In the genomic region with DNA sequence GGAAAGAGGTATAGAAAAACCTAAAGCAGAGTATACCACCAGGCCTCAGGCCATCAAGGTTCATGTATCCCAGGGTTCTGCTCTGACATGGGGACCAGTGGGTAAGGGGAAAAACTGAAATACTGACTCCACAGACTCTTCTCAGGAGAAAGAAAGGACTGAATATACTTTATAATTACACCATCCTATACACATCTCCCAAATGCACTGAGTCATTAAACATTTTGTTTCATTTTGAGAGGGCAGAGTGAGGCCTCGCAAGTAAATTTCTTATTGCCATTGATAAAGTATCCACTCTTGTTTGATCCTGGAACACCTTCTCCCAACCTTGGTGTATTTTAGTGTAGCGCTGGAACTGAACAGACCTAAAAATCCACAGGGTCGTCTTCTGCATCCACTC, we compare ENCODE assay signal across 13 cellular contexts.
A peak's percentile ranks its signal among the peaks of the same experiment; 100 is the strongest.
DNase-seq lines count a peak whose midpoint lies in the region; ATAC-seq and TF ChIP-seq lines count a peak whose summit lies in the region.
"Had no signal": no experiment of that assay in that cellular context is flagged by ENCODE, and none has a peak within 500 bp of the region (broad histone marks: within the 10 kb centered on the region; RNA-seq: fewer than 3 reads in every experiment).

No MANE protein-coding gene starts in this region.

- H3K18ac ChIP-seq in H9 (ENCODE audit: insufficient read length, low read depth, low read length) = no peak overlapping the region

- no peaks in the 10 kb centered on the region for H3K23me2 ChIP-seq in H9 (ENCODE audit: insufficient read length, low read depth, low read length, poor library complexity, severe bottlenecking)

- intact Hi-C loops in right lobe of liver (cut with DNase I) = loop anchor here in 1 of 2 donors (10.0 kb wide), 1 partner anchor 159 kb away; no protein-coding TSS in a partner anchor

- H3K79me2 ChIP-seq in H9 (ENCODE audit: insufficient read depth, low read length) = peaks cover 11% of the 10 kb centered on the region; the same call in 1 of the 2 replicates

- H3K4me1 Mint-ChIP-seq in activated naive CD4-positive, alpha-beta T cell treated with anti-CD3 and anti-CD28 coated beads, Interleukin-2, amount 50 U/mL, for 24 hours = peaks cover 16% of the 10 kb centered on the region
- H3K4me1 Mint-ChIP-seq in H9 (peaks cover 23 to 30% of the 10 kb centered on the region in 2 experiments), endothelial cell (ENCODE audit: unreplicated experiment) (peaks cover 23% of the 10 kb centered on the region)

- H3K4me1 ChIP-seq in H9 (ENCODE audit: insufficient read depth, low read length) = peaks cover 3% of the 10 kb centered on the region; the same call in 1 of the 2 replicates
- H3K4me1 ChIP-seq in right lobe of liver = peaks cover 0 to 35% (median 6%) of the 10 kb centered on the region in 4 donors
- H3K4me1 ChIP-seq: HAP-1 had no signal

- TF ChIP-seq CTCF in H9 (conservative IDR thresholded peaks at IDR 0.05) = no peak
- no peak for TF ChIP-seq CTCF in endothelial cell (IDR thresholded peaks at IDR 0.05; ENCODE audit: unreplicated experiment)
- TF ChIP-seq CTCF in right lobe of liver (IDR thresholded peaks at IDR 0.05) = no peak

- H3K4ac ChIP-seq in H9 (ENCODE audit: low read depth, low read length) = no peak overlapping the region

- no peak overlapping the region for H2BK12ac ChIP-seq in H9 (ENCODE audit: insufficient read length, low read depth, low read length)

- no peaks in the 10 kb centered on the region for H4K20me1 ChIP-seq in H9 (ENCODE audit: control insufficient read depth, insufficient read depth, insufficient read length)

- H3K27ac Mint-ChIP-seq in activated naive CD4-positive, alpha-beta T cell treated with anti-CD3 and anti-CD28 coated beads, Interleukin-2, amount 50 U/mL, for 24 hours = peak overlapping the region; percentile 30
- H3K27ac Mint-ChIP-seq in H9 = peak overlapping the region in 2 of 3 experiments; percentile 22 to 59; a peak in 1 of 7 replicates
- peak overlapping the region; percentile 78 for H3K27ac Mint-ChIP-seq in endothelial cell (ENCODE audit: unreplicated experiment)
- H3K27ac Mint-ChIP-seq: CD14-positive monocyte; CD8-positive, alpha-beta memory T cell had no signal

- H3K9me3 ChIP-seq in H9 (ENCODE audit: control insufficient read depth, low read depth, low read length) (no peaks in the 10 kb centered on the region), right lobe of liver (no peaks in the 10 kb centered on the region)
- H3K9me3 ChIP-seq: A549, Caco-2, HAP-1 had no signal

- peaks cover 4% of the 10 kb centered on the region for H3K79me1 ChIP-seq in H9 (ENCODE audit: insufficient read depth, low read depth, low read length, poor library complexity, severe bottlenecking)

- no peak overlapping the region for H3K4me2 ChIP-seq in H9 (ENCODE audit: insufficient read depth, insufficient read length, low read length)
- H3K4me2 ChIP-seq: A549 had no signal

- no peak overlapping the region for H2BK120ac ChIP-seq in H9 (ENCODE audit: low read depth, low read length, poor library complexity, severe bottlenecking)

- no CpG with 5 or more reads among the region's 3 CpGs for WGBS in H9 (ENCODE audit: extremely low coverage, insufficient read length, low lambda C conversion rate)
- WGBS in right lobe of liver (ENCODE audit: insufficient coverage, low coverage, low lambda C conversion rate, missing lambda C conversion rate) = 79% methylated on average over 3 of the region's 3 CpGs

- H3K36me3 ChIP-seq in right lobe of liver = no peaks in the 10 kb centered on the region
- H3K36me3 ChIP-seq: HAP-1 had no signal

- no peak overlapping the region for H3K27ac ChIP-seq in H9 (ENCODE audit: insufficient read length, low read depth, low read length)
- no peak overlapping the region for H3K27ac ChIP-seq in right lobe of liver
- H3K27ac ChIP-seq: A549 had no signal

- no peak overlapping the region for H2BK5ac ChIP-seq in H9 (ENCODE audit: insufficient read length, low read length)

- no peak overlapping the region for H3K4me3 ChIP-seq in right lobe of liver
- H3K4me3 ChIP-seq: A549, HAP-1 had no signal

- no peaks in the 10 kb centered on the region for H3K36me3 Mint-ChIP-seq in activated naive CD4-positive, alpha-beta T cell treated with anti-CD3 and anti-CD28 coated beads, Interleukin-2, amount 50 U/mL, for 24 hours
- peaks cover 0 to 3% (median 0%) of the 10 kb centered on the region in 3 experiments; a peak in 2 of 7 replicates for H3K36me3 Mint-ChIP-seq in H9 (ENCODE audit: insufficient read depth in 1 of 3, low read depth in 3 of 3)
- no peaks in the 10 kb centered on the region for H3K36me3 Mint-ChIP-seq in endothelial cell (ENCODE audit: low read depth, unreplicated experiment)

- no peak overlapping the region for H2BK15ac ChIP-seq in H9 (ENCODE audit: low read depth, low read length)

- H3K23ac ChIP-seq in H9 (ENCODE audit: insufficient read length, low read depth, low read length) = no peak overlapping the region

- DNase-seq in activated naive CD4-positive, alpha-beta T cell treated with Interleukin-2 at 50 U/mL for 16 hours = no peak
- DNase-seq in H9 (no peak), endothelial cell (ENCODE audit: low spot score) (no peak), kidney glomerular epithelial cell (lab: John Stamatoyannopoulos, UW) (no peak), right lobe of liver (no peak)
- DNase-seq: Caco-2; CD8-positive, alpha-beta memory T cell; GF-D8; GOT3 had no signal

- H3K27me3 ChIP-seq in H9 (ENCODE audit: insufficient read depth, low read length) (no peaks in the 10 kb centered on the region), right lobe of liver (no peaks in the 10 kb centered on the region)

- no peak for ATAC-seq in right lobe of liver
- ATAC-seq: A549 had no signal

- H3K27me3 Mint-ChIP-seq in activated naive CD4-positive, alpha-beta T cell treated with anti-CD3 and anti-CD28 coated beads, Interleukin-2, amount 50 U/mL, for 24 hours = no peaks in the 10 kb centered on the region
- H3K27me3 Mint-ChIP-seq in H9 (ENCODE audit: low read depth) (no peaks in the 10 kb centered on the region), endothelial cell (ENCODE audit: unreplicated experiment) (no peaks in the 10 kb centered on the region)
- H3K27me3 Mint-ChIP-seq: CD8-positive, alpha-beta memory T cell had no signal

- H2AFZ ChIP-seq in H9 (ENCODE audit: low read length) = no peak overlapping the region

- H2AK5ac ChIP-seq in H9 (ENCODE audit: insufficient read length, low read length) = no peak overlapping the region

- TF ChIP-seq POLR2A in right lobe of liver (IDR thresholded peaks at IDR 0.05) = no peak

- no peak overlapping the region for H4K5ac ChIP-seq in H9 (ENCODE audit: insufficient read length, low read depth, low read length)

- no peak overlapping the region for H3K14ac ChIP-seq in H9 (ENCODE audit: insufficient read depth, low read length)

- H4K91ac ChIP-seq in H9 (ENCODE audit: insufficient read length, low read depth, low read length) = no peak overlapping the region

- no peaks in the 10 kb centered on the region for H3K9me3 Mint-ChIP-seq in activated naive CD4-positive, alpha-beta T cell treated with anti-CD3 and anti-CD28 coated beads, Interleukin-2, amount 50 U/mL, for 24 hours
- H3K9me3 Mint-ChIP-seq in H9 = no peaks in the 10 kb centered on the region
- no peaks in the 10 kb centered on the region for H3K9me3 Mint-ChIP-seq in endothelial cell (ENCODE audit: unreplicated experiment)
- H3K9me3 Mint-ChIP-seq: CD14-positive monocyte; CD8-positive, alpha-beta memory T cell had no signal

- H3K9ac ChIP-seq in H9 (ENCODE audit: extremely low read depth, insufficient read length, low read length) = no peak overlapping the region

- no peak overlapping the region for H3K4me3 Mint-ChIP-seq in activated naive CD4-positive, alpha-beta T cell treated with anti-CD3 and anti-CD28 coated beads, Interleukin-2, amount 50 U/mL, for 24 hours
- H3K4me3 Mint-ChIP-seq in H9 = no peak overlapping the region
- H3K4me3 Mint-ChIP-seq in endothelial cell (ENCODE audit: unreplicated experiment) = no peak overlapping the region
- H3K4me3 Mint-ChIP-seq: CD14-positive monocyte; CD8-positive, alpha-beta memory T cell had no signal

- H4K8ac ChIP-seq in H9 (replicated peaks; ENCODE audit: insufficient read length, low read depth, low read length) = no peak overlapping the region

- H2BK20ac ChIP-seq in H9 (ENCODE audit: low read depth, low read length, poor library complexity, severe bottlenecking) = no peak overlapping the region

- H3K56ac ChIP-seq in H9 (ENCODE audit: insufficient read length, low read depth, low read length) = no peak overlapping the region

- H3T11ph ChIP-seq in H9 (ENCODE audit: low read length) = no peak overlapping the region
